ENCODE assay signal across 7 cellular contexts in the genomic region with DNA sequence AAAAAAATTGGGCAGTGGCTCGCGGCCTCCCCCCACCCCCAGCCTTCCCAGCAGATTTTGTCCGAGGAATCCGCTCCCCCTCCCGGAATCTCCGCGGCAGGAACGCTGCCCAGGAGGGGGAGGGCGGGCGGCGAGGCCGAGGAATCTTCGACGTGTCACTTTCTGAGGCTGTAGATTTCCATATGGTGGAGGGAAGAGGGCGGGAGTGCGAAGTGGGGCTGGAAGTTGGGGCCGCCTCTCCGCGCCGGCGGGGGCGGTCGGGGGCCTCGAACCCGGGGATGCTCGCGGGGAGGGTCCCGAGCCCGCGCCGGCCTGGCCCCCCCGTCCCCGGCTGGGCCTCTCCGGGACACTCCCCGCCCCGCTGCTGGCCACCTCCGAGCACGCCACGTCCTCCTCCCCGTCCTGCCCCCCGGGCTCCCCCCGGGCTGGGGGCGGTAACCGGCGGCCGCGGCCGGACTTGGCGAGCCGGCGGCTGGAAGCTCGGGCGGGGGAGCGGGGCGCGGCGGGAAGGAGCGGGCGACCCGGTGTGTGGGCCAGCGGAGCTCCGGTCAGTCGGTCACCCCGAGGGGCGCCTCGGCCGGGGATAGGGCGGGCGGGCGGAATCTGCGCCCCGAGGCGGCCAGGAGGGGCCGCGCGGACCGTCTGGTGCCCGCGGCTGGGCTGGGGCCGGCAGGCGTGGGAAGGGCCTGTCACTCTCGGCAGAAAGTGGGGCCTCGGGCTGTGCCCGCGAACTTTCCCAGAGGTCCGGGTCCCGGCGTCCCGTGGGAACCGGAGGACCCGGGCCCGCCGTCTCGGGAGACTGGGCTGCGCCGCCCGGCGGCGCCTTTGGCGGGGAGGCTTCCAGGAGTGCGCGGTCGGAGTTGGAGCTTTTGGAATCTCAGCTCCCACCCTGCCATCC. TPM values are rescaled to one million over a fixed set of nuclear protein-coding genes. Genes with fewer than 3 reads are reported as not detected.
DNase-seq lines count a peak whose midpoint lies in the region; ATAC-seq and TF ChIP-seq lines count a peak whose summit lies in the region.

No MANE protein-coding gene starts in this region.

- H3K27ac ChIP-seq in effector memory CD4-positive, alpha-beta T cell (ENCODE audit: insufficient read depth, low read length, poor library complexity, severe bottlenecking): peak overlapping the region; percentile 93
- peak overlapping the region; percentile 100 for H3K27ac ChIP-seq in lung (ENCODE audit: low read depth in 1 of 2, low read length in 1 of 2)

- H3K36me3 ChIP-seq in effector memory CD4-positive, alpha-beta T cell (ENCODE audit: control insufficient read depth, insufficient read depth, low read length): no peaks in the 10 kb centered on the region
- H3K36me3 ChIP-seq in lung (ENCODE audit: control insufficient read depth in 2 of 2, insufficient read depth in 2 of 2, low read length in 2 of 2): no peaks in the 10 kb centered on the region

- H3K9me3 ChIP-seq in effector memory CD4-positive, alpha-beta T cell (ENCODE audit: control insufficient read depth, low read length): no peaks in the 10 kb centered on the region
- no peaks in the 10 kb centered on the region for H3K9me3 ChIP-seq in lung (ENCODE audit: control insufficient read depth in 2 of 2, insufficient read depth in 1 of 2, low read length in 1 of 2)

- no peaks in the 10 kb centered on the region for H3K27me3 ChIP-seq in effector memory CD4-positive, alpha-beta T cell (replicated peaks; ENCODE audit: control insufficient read depth, insufficient read depth, low read length, poor library complexity, severe bottlenecking)
- H3K27me3 ChIP-seq in lung (ENCODE audit: control insufficient read depth, insufficient read depth): no peaks in the 10 kb centered on the region

- ATAC-seq in HG02610 (IDR thresholded peaks at IDR 0.05; ENCODE audit: unreplicated experiment) (peak; percentile 21), lung (ENCODE audit: insufficient read depth, low FRiP score) (peak; percentile 86)

- POLR2A ChIA-PET in activated CD4-positive, alpha-beta memory T cell treated with anti-CD3 and anti-CD28 coated beads, Interleukin-2, amount 10 ng/mL, durations not matched to agents 7 days and 5 days (lab: Charles Lee): interaction anchor here (1.0 kb wide), 2 partner anchors 65 to 67 kb away, joined by 3 to 6 read pairs; no protein-coding TSS in a partner anchor

- CTCF ChIA-PET in activated CD4-positive, alpha-beta memory T cell treated with anti-CD3 and anti-CD28 coated beads, Interleukin-2, amount 10 ng/mL, durations not matched to agents 7 days and 5 days (lab: Charles Lee): interaction anchor here (0.5 to 0.9 kb wide), 4 partner anchors 14 to 711 kb away, joined by 3 read pairs; no protein-coding TSS in a partner anchor

- peaks cover 42% of the 10 kb centered on the region for H3K4me1 Mint-ChIP-seq in activated CD4-positive, alpha-beta memory T cell treated with anti-CD3 and anti-CD28 coated beads, Interleukin-2, amount 10 ng/mL, durations not matched to agents 7 days and 5 days

- TF ChIP-seq CTCF in GM12872 (IDR thresholded peaks at IDR 0.05; ENCODE audit: insufficient read depth, low read depth, low read length) (0 out of 3 replicates have a peak, but pooled peaks have one; percentile 18), lung (IDR thresholded peaks at IDR 0.05; ENCODE audit: control extremely low read depth, extremely low read depth) (no peak)

- H3K27me3 Mint-ChIP-seq in activated CD4-positive, alpha-beta memory T cell treated with anti-CD3 and anti-CD28 coated beads, Interleukin-2, amount 10 ng/mL, durations not matched to agents 7 days and 5 days: no peaks in the 10 kb centered on the region

- peak; percentile 69 for DNase-seq in NCI-H2196 (lab: John Stamatoyannopoulos, UW; ENCODE audit: unreplicated experiment)
- DNase-seq in activated CD4-positive, alpha-beta memory T cell treated with anti-CD3 and anti-CD28 coated beads, Interleukin-2, amount 10 ng/mL, durations not matched to agents 7 days and 5 days: peak; percentile 43
- peak; percentile 15 to 31 (median 16) for DNase-seq in effector memory CD4-positive, alpha-beta T cell
- DNase-seq in lung (ENCODE audit: low spot score): peak; percentile 81
- DNase-seq in stimulated activated CD8-positive, alpha-beta memory T cell treated with anti-CD3 and anti-CD28 coated beads, Interleukin-12 subunit alpha, Interleukin-12 subunit beta, amount 100 ng/mL, for 4 hours (ENCODE audit: low read depth): peak; percentile 21

- peak overlapping the region; percentile 89 for H3K4me3 Mint-ChIP-seq in activated CD4-positive, alpha-beta memory T cell treated with anti-CD3 and anti-CD28 coated beads, Interleukin-2, amount 10 ng/mL, durations not matched to agents 7 days and 5 days

- 0 to 1% methylated on average over 53 to 103 of the region's 103 CpGs for WGBS in lung, 2 donors

- no peak overlapping the region for H3K27ac Mint-ChIP-seq in activated CD4-positive, alpha-beta memory T cell treated with anti-CD3 and anti-CD28 coated beads, Interleukin-2, amount 10 ng/mL, durations not matched to agents 7 days and 5 days

- peak overlapping the region; percentile 84 for H3K4me3 ChIP-seq in effector memory CD4-positive, alpha-beta T cell (ENCODE audit: insufficient read depth, low read depth, low read length, poor library complexity, severe bottlenecking)
- H3K4me3 ChIP-seq in lung: peak overlapping the region; percentile 97

- H3K9me3 Mint-ChIP-seq in activated CD4-positive, alpha-beta memory T cell treated with anti-CD3 and anti-CD28 coated beads, Interleukin-2, amount 10 ng/mL, durations not matched to agents 7 days and 5 days: no peaks in the 10 kb centered on the region

- no peaks in the 10 kb centered on the region for H3K4me1 ChIP-seq in effector memory CD4-positive, alpha-beta T cell (ENCODE audit: control insufficient read depth, insufficient read depth, low read length, poor library complexity, severe bottlenecking)
- H3K4me1 ChIP-seq in lung (ENCODE audit: control insufficient read depth in 2 of 2, insufficient read depth in 2 of 2, low read length in 2 of 2): peaks cover 2 to 11% of the 10 kb centered on the region in 2 donors

- peaks cover 5% of the 10 kb centered on the region for H3K36me3 Mint-ChIP-seq in activated CD4-positive, alpha-beta memory T cell treated with anti-CD3 and anti-CD28 coated beads, Interleukin-2, amount 10 ng/mL, durations not matched to agents 7 days and 5 days (ENCODE audit: low read depth)

RNA-seq across cellular contexts. Expression of a gene that starts 0.9 kb away (rescaled TPM):
- total RNA-seq in activated CD4-positive, alpha-beta memory T cell treated with anti-CD3 and anti-CD28 coated beads, Interleukin-2, amount 10 ng/mL, durations not matched to agents 7 days and 5 days: 10 to 100 TPM; 21.6 to 21.8 TPM
- total RNA-seq in lung: 100 to 1,000 TPM; 150 to 175 TPM
- polyA plus RNA-seq in lung: 10 to 100 TPM; 13.3 to 50.0 TPM

Comparison
In these comparisons a context has a peak if more than half of its experiments do, and no peak if none do; other contexts are left out.
1. Peak in every context shown above with its lines: DNase-seq, ATAC-seq, H3K4me3 ChIP-seq and H3K27ac ChIP-seq.
2. DNase-seq: peak in every context shown above with its lines; median percentile 81 in lung; 69 in NCI-H2196; 43 in activated CD4-positive, alpha-beta memory T cell treated with anti-CD3 and anti-CD28 coated beads, Interleukin-2, amount 10 ng/mL, durations not matched to agents 7 days and 5 days; 21 in stimulated activated CD8-positive, alpha-beta memory T cell treated with anti-CD3 and anti-CD28 coated beads, Interleukin-12 subunit alpha, Interleukin-12 subunit beta, amount 100 ng/mL, for 4 hours; 16 in effector memory CD4-positive, alpha-beta T cell.
3. RNA of a gene that starts 0.9 kb away (total RNA-seq): 150 to 175 TPM in lung; 21.6 to 21.8 TPM in activated CD4-positive, alpha-beta memory T cell treated with anti-CD3 and anti-CD28 coated beads, Interleukin-2, amount 10 ng/mL, durations not matched to agents 7 days and 5 days; every median in the first group is over 4 times any median in the second.